In genomic region chr16:51237207-51237606, GRCh38 we compare ENCODE assay signal across 2 cellular contexts.
TF ChIP-seq lines count a peak whose summit lies in the region.

No MANE protein-coding gene starts in this region.

TF ChIP-seq in H1, 55 proteins besides CTCF, POLR2A, EP300 and RAD21 (continued from another document):
- TF ChIP-seq, protein P1, sequence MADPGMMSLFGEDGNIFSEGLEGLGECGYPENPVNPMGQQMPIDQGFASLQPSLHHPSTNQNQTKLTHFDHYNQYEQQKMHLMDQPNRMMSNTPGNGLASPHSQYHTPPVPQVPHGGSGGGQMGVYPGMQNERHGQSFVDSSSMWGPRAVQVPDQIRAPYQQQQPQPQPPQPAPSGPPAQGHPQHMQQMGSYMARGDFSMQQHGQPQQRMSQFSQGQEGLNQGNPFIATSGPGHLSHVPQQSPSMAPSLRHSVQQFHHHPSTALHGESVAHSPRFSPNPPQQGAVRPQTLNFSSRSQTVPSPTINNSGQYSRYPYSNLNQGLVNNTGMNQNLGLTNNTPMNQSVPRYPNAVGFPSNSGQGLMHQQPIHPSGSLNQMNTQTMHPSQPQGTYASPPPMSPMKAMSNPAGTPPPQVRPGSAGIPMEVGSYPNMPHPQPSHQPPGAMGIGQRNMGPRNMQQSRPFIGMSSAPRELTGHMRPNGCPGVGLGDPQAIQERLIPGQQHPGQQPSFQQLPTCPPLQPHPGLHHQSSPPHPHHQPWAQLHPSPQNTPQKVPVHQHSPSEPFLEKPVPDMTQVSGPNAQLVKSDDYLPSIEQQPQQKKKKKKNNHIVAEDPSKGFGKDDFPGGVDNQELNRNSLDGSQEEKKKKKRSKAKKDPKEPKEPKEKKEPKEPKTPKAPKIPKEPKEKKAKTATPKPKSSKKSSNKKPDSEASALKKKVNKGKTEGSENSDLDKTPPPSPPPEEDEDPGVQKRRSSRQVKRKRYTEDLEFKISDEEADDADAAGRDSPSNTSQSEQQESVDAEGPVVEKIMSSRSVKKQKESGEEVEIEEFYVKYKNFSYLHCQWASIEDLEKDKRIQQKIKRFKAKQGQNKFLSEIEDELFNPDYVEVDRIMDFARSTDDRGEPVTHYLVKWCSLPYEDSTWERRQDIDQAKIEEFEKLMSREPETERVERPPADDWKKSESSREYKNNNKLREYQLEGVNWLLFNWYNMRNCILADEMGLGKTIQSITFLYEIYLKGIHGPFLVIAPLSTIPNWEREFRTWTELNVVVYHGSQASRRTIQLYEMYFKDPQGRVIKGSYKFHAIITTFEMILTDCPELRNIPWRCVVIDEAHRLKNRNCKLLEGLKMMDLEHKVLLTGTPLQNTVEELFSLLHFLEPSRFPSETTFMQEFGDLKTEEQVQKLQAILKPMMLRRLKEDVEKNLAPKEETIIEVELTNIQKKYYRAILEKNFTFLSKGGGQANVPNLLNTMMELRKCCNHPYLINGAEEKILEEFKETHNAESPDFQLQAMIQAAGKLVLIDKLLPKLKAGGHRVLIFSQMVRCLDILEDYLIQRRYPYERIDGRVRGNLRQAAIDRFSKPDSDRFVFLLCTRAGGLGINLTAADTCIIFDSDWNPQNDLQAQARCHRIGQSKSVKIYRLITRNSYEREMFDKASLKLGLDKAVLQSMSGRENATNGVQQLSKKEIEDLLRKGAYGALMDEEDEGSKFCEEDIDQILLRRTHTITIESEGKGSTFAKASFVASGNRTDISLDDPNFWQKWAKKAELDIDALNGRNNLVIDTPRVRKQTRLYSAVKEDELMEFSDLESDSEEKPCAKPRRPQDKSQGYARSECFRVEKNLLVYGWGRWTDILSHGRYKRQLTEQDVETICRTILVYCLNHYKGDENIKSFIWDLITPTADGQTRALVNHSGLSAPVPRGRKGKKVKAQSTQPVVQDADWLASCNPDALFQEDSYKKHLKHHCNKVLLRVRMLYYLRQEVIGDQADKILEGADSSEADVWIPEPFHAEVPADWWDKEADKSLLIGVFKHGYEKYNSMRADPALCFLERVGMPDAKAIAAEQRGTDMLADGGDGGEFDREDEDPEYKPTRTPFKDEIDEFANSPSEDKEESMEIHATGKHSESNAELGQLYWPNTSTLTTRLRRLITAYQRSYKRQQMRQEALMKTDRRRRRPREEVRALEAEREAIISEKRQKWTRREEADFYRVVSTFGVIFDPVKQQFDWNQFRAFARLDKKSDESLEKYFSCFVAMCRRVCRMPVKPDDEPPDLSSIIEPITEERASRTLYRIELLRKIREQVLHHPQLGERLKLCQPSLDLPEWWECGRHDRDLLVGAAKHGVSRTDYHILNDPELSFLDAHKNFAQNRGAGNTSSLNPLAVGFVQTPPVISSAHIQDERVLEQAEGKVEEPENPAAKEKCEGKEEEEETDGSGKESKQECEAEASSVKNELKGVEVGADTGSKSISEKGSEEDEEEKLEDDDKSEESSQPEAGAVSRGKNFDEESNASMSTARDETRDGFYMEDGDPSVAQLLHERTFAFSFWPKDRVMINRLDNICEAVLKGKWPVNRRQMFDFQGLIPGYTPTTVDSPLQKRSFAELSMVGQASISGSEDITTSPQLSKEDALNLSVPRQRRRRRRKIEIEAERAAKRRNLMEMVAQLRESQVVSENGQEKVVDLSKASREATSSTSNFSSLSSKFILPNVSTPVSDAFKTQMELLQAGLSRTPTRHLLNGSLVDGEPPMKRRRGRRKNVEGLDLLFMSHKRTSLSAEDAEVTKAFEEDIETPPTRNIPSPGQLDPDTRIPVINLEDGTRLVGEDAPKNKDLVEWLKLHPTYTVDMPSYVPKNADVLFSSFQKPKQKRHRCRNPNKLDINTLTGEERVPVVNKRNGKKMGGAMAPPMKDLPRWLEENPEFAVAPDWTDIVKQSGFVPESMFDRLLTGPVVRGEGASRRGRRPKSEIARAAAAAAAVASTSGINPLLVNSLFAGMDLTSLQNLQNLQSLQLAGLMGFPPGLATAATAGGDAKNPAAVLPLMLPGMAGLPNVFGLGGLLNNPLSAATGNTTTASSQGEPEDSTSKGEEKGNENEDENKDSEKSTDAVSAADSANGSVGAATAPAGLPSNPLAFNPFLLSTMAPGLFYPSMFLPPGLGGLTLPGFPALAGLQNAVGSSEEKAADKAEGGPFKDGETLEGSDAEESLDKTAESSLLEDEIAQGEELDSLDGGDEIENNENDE (IDR thresholded peaks at IDR 0.05; ENCODE audit: insufficient replicate concordance, low read length): no peak
- TF ChIP-seq CBX8 (IDR thresholded peaks at IDR 0.05; ENCODE audit: borderline replicate concordance, low read depth, low read length): no peak
- TF ChIP-seq SP1 (IDR thresholded peaks at IDR 0.05; ENCODE audit: low read depth, low read length): no peak
- TF ChIP-seq BRCA1 (IDR thresholded peaks at IDR 0.05; ENCODE audit: low read depth, low read length): no peak
- no peak for TF ChIP-seq ZNF274 (IDR thresholded peaks at IDR 0.05; ENCODE audit: borderline replicate concordance, extremely low read depth, low read length)
- TF ChIP-seq RBBP5 (IDR thresholded peaks at IDR 0.05; ENCODE audit: borderline replicate concordance, low read depth, low read length): no peak
- TF ChIP-seq, protein P2, sequence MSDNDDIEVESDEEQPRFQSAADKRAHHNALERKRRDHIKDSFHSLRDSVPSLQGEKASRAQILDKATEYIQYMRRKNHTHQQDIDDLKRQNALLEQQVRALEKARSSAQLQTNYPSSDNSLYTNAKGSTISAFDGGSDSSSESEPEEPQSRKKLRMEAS (IDR thresholded peaks at IDR 0.05): no peak
- TF ChIP-seq CHD2 (IDR thresholded peaks at IDR 0.05; ENCODE audit: low read length): no peak
- no peak for TF ChIP-seq FOSL1 (IDR thresholded peaks at IDR 0.05; ENCODE audit: insufficient read depth, low read depth, low read length)
- no peak for TF ChIP-seq BCL11A (IDR thresholded peaks at IDR 0.05; ENCODE audit: low read depth in 2 of 2, low read length in 2 of 2)

TF ChIP-seq in neural cell, 6 proteins besides CTCF, POLR2A, EP300 and RAD21 (continued from another document):
- TF ChIP-seq REST (IDR thresholded peaks at IDR 0.05; ENCODE audit: borderline replicate concordance) (no peak), POLR2AphosphoS5 (IDR thresholded peaks at IDR 0.05) (no peak)
